Comparison of ENCODE assay signal across 1 cellular context in genomic region chr18:80200171-80200931, GRCh38.
TF ChIP-seq lines count a peak whose summit lies in the region.

No MANE protein-coding gene starts in this region.

TF ChIP-seq in HCT116, 20 proteins besides CTCF, POLR2A, EP300 and RAD21 (continued from another document):
- TF ChIP-seq ZBTB33 (IDR thresholded peaks at IDR 0.05; ENCODE audit: extremely low read depth, insufficient replicate concordance, low read length) (no peak), CBX3 (IDR thresholded peaks at IDR 0.05; ENCODE audit: low read depth) (no peak), TCF7L2 (IDR thresholded peaks at IDR 0.05; ENCODE audit: borderline replicate concordance, extremely low read depth, insufficient read depth, insufficient read length) (no peak)
